In genomic region chr13:46181799-46182490, GRCh38 we compare ENCODE assay signal across 9 cellular contexts. TPM values are rescaled to one million over a fixed set of nuclear protein-coding genes. Genes with fewer than 3 reads are reported as not detected.
DNase-seq lines count a peak whose midpoint lies in the region; ATAC-seq and TF ChIP-seq lines count a peak whose summit lies in the region.
"Had no signal": no experiment of that assay in that cellular context is flagged by ENCODE, and none has a peak within 500 bp of the region (broad histone marks: within the 10 kb centered on the region; RNA-seq: fewer than 3 reads in every experiment).

Gene LCP1 (minus strand): TSS chr13:46182177. CDS start chr13:46159662, 22,515 bp downstream.

- H3K4me3 ChIP-seq in MM.1S (ENCODE audit: low read length) (peak within 1 kb of the TSS; percentile 81), HAP-1 (no peak within 1 kb of the TSS)

- intact Hi-C loops in activated CD4-positive, alpha-beta T cell treated with anti-CD3 and anti-CD28 coated beads, Interleukin-2, amount 10 ng/mL, durations not matched to agents 24 days and 14 days (cut with micrococcal nuclease): loop anchor here (1.0 to 5.0 kb wide), 10 partner anchors 9 to 840 kb away; partner anchors contain the start of genes LRCH1, LRRC63, TPT1 and ZC3H13

- in situ Hi-C loops in HAP-1 (cut with MboI; ENCODE audit: low sequenced_read_pairs): no loop called here

- peak within 1 kb of the TSS; percentile 94 for H3K4me3 Mint-ChIP-seq in activated CD4-positive, alpha-beta T cell treated with anti-CD3 and anti-CD28 coated beads, Interleukin-2, amount 10 ng/mL, durations not matched to agents 24 days and 14 days
- H3K4me3 Mint-ChIP-seq: nephron had no signal

- peak; percentile 65 for ATAC-seq in GM21717 (IDR thresholded peaks at IDR 0.05; ENCODE audit: unreplicated experiment)
- peak; percentile 69 for ATAC-seq in esophagus mucosa

- peak within 1 kb of the TSS; percentile 89 for H3K4me2 ChIP-seq in MM.1S (ENCODE audit: low read depth, low read length)

- H3K27me3 ChIP-seq in MM.1S (replicated peaks; ENCODE audit: insufficient read depth, low read length) (no peaks in the 10 kb centered on the region), HAP-1 (ENCODE audit: low read depth) (0 out of 2 replicates have a peak, but pooled peaks cover under 1% of the 10 kb centered on the region)

- H3K79me2 ChIP-seq in MM.1S (ENCODE audit: low read length): peaks cover 65% of the 10 kb centered on the region

- H3K9me2 ChIP-seq in MM.1S (replicated peaks; ENCODE audit: insufficient read depth, low read length): no peaks in the 10 kb centered on the region

- no peaks in the 10 kb centered on the region for H3K9me3 Mint-ChIP-seq in activated CD4-positive, alpha-beta T cell treated with anti-CD3 and anti-CD28 coated beads, Interleukin-2, amount 10 ng/mL, durations not matched to agents 24 days and 14 days
- H3K9me3 Mint-ChIP-seq: nephron had no signal

- DNase-seq in GDM1 (lab: John Stamatoyannopoulos, UW): peak; percentile 88
- peak; percentile 91 for DNase-seq in MM.1S
- DNase-seq in activated CD4-positive, alpha-beta T cell treated with anti-CD3 and anti-CD28 coated beads, Interleukin-2, amount 10 ng/mL, durations not matched to agents 24 days and 14 days: peak; percentile 95
- DNase-seq in stimulated activated CD4-positive, alpha-beta T cell treated with anti-CD3 and anti-CD28 coated beads, Interleukin-12 subunit alpha, Interleukin-12 subunit beta, amount 100 ng/mL, for 4 hours: peak; percentile 48
- no peak for DNase-seq in HAP-1 (ENCODE audit: low spot score in 2 of 2)
- DNase-seq in DMS153 treated with DMSO at 0.1 percent for 48 hours (lab: John Stamatoyannopoulos, UW; ENCODE audit: unreplicated experiment): no peak

- peaks cover 55% of the 10 kb centered on the region for H3K4me1 Mint-ChIP-seq in activated CD4-positive, alpha-beta T cell treated with anti-CD3 and anti-CD28 coated beads, Interleukin-2, amount 10 ng/mL, durations not matched to agents 24 days and 14 days

- peaks cover 35% of the 10 kb centered on the region for H3K36me3 Mint-ChIP-seq in activated CD4-positive, alpha-beta T cell treated with anti-CD3 and anti-CD28 coated beads, Interleukin-2, amount 10 ng/mL, durations not matched to agents 24 days and 14 days (ENCODE audit: low read depth)

- H3K36me3 ChIP-seq in MM.1S (replicated peaks; ENCODE audit: insufficient read depth, low read length): no peaks in the 10 kb centered on the region
- no peaks in the 10 kb centered on the region for H3K36me3 ChIP-seq in HAP-1 (replicated peaks)

- H3K4me1 ChIP-seq in MM.1S (ENCODE audit: low read length) (peaks cover 21% of the 10 kb centered on the region; the same call in 1 of the 2 replicates), HAP-1 (no peaks in the 10 kb centered on the region)

- peak within 1 kb of the TSS; percentile 98 for H3K27ac Mint-ChIP-seq in activated CD4-positive, alpha-beta T cell treated with anti-CD3 and anti-CD28 coated beads, Interleukin-2, amount 10 ng/mL, durations not matched to agents 24 days and 14 days
- H3K27ac Mint-ChIP-seq: nephron had no signal

- H3K9ac ChIP-seq in MM.1S (ENCODE audit: low read length): peak within 1 kb of the TSS; percentile 82

- peak within 1 kb of the TSS; percentile 74 for H2AFZ ChIP-seq in MM.1S (ENCODE audit: low read length)

- H3K27ac ChIP-seq in MM.1S (ENCODE audit: low read length): peak within 1 kb of the TSS; percentile 99

- H4K20me1 ChIP-seq in MM.1S (ENCODE audit: insufficient read depth, low read length): peaks cover 9% of the 10 kb centered on the region

- no peaks in the 10 kb centered on the region for H3K9me3 ChIP-seq in MM.1S (replicated peaks; ENCODE audit: insufficient read depth, low read length)
- H3K9me3 ChIP-seq in HAP-1: no peaks in the 10 kb centered on the region

- peaks cover 1% of the 10 kb centered on the region for H3K27me3 Mint-ChIP-seq in activated CD4-positive, alpha-beta T cell treated with anti-CD3 and anti-CD28 coated beads, Interleukin-2, amount 10 ng/mL, durations not matched to agents 24 days and 14 days

- no peak for TF ChIP-seq CTCF in MM.1S (IDR thresholded peaks at IDR 0.05; ENCODE audit: low read length)

- peaks cover 39% of the 10 kb centered on the region for H3F3A ChIP-seq in MM.1S (ENCODE audit: insufficient read depth, low read length)

RNA-seq across cellular contexts. Expression of gene LCP1, which starts in this region (rescaled TPM):
- total RNA-seq in activated CD4-positive, alpha-beta T cell treated with anti-CD3 and anti-CD28 coated beads, Interleukin-2, amount 10 ng/mL, durations not matched to agents 24 days and 14 days: 758 and 792 TPM in 2 replicates
- total RNA-seq in esophagus mucosa: 5.3 TPM

Comparison
In these comparisons a context has a peak if more than half of its experiments do, and no peak if none do; other contexts are left out.
1. RNA of gene LCP1 (total RNA-seq): 758 to 792 TPM in activated CD4-positive, alpha-beta T cell treated with anti-CD3 and anti-CD28 coated beads, Interleukin-2, amount 10 ng/mL, durations not matched to agents 24 days and 14 days; 5.3 TPM in esophagus mucosa (single experiment); every median in the first group is over 100 times any median in the second.
2. DNase-seq: peak in GDM1 (single experiment), MM.1S (single experiment), activated CD4-positive, alpha-beta T cell treated with anti-CD3 and anti-CD28 coated beads, Interleukin-2, amount 10 ng/mL, durations not matched to agents 24 days and 14 days (single experiment) and stimulated activated CD4-positive, alpha-beta T cell treated with anti-CD3 and anti-CD28 coated beads, Interleukin-12 subunit alpha, Interleukin-12 subunit beta, amount 100 ng/mL, for 4 hours (single experiment); none in HAP-1 (0 of 2) and DMS153 treated with DMSO at 0.1 percent for 48 hours (single experiment).